In the genomic region with DNA sequence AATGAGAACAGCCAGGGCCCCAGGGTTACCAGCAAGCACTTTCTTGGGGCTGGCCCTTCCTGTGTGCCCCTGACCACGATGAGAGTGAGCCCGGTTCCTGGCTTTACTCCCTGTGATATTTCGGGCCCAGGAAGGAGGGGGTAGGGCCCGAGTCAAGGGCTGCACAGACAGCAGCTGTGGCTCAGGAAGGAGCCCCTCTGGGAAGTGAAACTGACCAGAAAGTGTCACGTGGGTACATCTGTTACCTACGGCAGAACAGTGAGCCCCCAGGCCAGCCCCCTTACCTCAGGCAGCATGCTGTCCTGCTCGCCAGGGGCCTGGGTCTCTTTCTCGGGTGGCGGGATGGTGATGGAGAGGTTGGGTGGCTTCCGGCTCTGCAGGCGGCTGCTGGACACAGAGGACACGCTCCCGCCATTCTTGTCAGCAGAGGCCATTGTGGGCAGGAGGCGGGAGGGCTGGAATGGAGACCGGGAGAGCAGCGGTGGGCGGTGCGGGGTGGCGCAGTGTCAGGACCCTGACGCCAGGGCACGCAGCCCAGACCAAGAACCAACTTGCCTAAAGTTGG, we compare ENCODE assay signal across 8 cellular contexts. TPM values are rescaled to one million over a fixed set of nuclear protein-coding genes. Genes with fewer than 3 reads are reported as not detected.
A peak's percentile ranks its signal among the peaks of the same experiment; 100 is the strongest.
DNase-seq lines count a peak whose midpoint lies in the region; ATAC-seq and TF ChIP-seq lines count a peak whose summit lies in the region.

No MANE protein-coding gene starts in this region.

- DNase-seq in NB4 (ENCODE audit: low read depth) (peak; percentile 42), lower lobe of right lung (no peak), NCI-H187 (lab: John Stamatoyannopoulos, UW) (no peak), BE2C (no peak), uterus (no peak)

- TF ChIP-seq CTCF in GM12873 (IDR thresholded peaks at IDR 0.05; ENCODE audit: insufficient read depth, low read depth, low read length, missing control alignments) (peak; percentile 5), NB4 (IDR thresholded peaks at IDR 0.05; ENCODE audit: low read depth, low read length) (no peak), lower lobe of right lung (IDR thresholded peaks at IDR 0.05) (no peak), BE2C (IDR thresholded peaks at IDR 0.05; ENCODE audit: low read depth, low read length) (no peak), uterus (IDR thresholded peaks at IDR 0.05) (no peak)

- H3K4me1 ChIP-seq in lower lobe of right lung (peaks cover 15% of the 10 kb centered on the region), BE2C (no peaks in the 10 kb centered on the region), uterus (no peaks in the 10 kb centered on the region)

- H3K27me3 ChIP-seq in lower lobe of right lung (ENCODE audit: low read depth) = no peaks in the 10 kb centered on the region
- H3K27me3 ChIP-seq in BE2C = no peaks in the 10 kb centered on the region
- no peaks in the 10 kb centered on the region for H3K27me3 ChIP-seq in uterus

- H3K4me3 ChIP-seq in NB4 (ENCODE audit: low read depth, low read length) = no peak overlapping the region
- no peak overlapping the region for H3K4me3 ChIP-seq in lower lobe of right lung
- no peak overlapping the region for H3K4me3 ChIP-seq in BE2C (ENCODE audit: low read depth, low read length)
- no peak overlapping the region for H3K4me3 ChIP-seq in uterus

- TF ChIP-seq POLR2A in NB4 (IDR thresholded peaks at IDR 0.05; ENCODE audit: extremely low read depth, insufficient read length) (no peak), uterus (IDR thresholded peaks at IDR 0.05) (no peak)

- peak overlapping the region; percentile 11 for H3K27ac ChIP-seq in lower lobe of right lung
- H3K27ac ChIP-seq in uterus = no peak overlapping the region

- H3K9me3 ChIP-seq in lower lobe of right lung (no peaks in the 10 kb centered on the region), BE2C (no peaks in the 10 kb centered on the region), uterus (no peaks in the 10 kb centered on the region)

- H3K36me3 ChIP-seq in lower lobe of right lung (peaks cover 39% of the 10 kb centered on the region), BE2C (no peaks in the 10 kb centered on the region), uterus (no peaks in the 10 kb centered on the region)

- peak; percentile 64 for ATAC-seq in GM21723 (IDR thresholded peaks at IDR 0.05; ENCODE audit: unreplicated experiment)
- ATAC-seq in lower lobe of right lung = peak in 1 of 2 donors; percentile 21
- ATAC-seq in SK-N-SH treated with all-trans-retinoic acid at 6 μM for 48 hours = no peak

- intact Hi-C loops in lower lobe of right lung (cut with DNase I) (no loop called here), uterus (cut with DNase I; ENCODE audit: low total_unique reads) (no loop called here)

TF ChIP-seq in SK-N-SH treated with all-trans-retinoic acid at 6 μM for 48 hours, 23 proteins besides CTCF, POLR2A, EP300 and RAD21 (continues in another document):
- TF ChIP-seq TOX (CRISPR knock-in tag; IDR thresholded peaks at IDR 0.05; ENCODE audit: borderline replicate concordance) = no peak
- TF ChIP-seq ZNF8 (CRISPR knock-in tag; IDR thresholded peaks at IDR 0.05) = no peak
- no peak for TF ChIP-seq BACH2 (CRISPR knock-in tag; IDR thresholded peaks at IDR 0.05; ENCODE audit: borderline replicate concordance)
- TF ChIP-seq TCF4 (CRISPR knock-in tag; IDR thresholded peaks at IDR 0.05; ENCODE audit: borderline replicate concordance) = no peak
- TF ChIP-seq SNAI2 (CRISPR knock-in tag; IDR thresholded peaks at IDR 0.05) = no peak
- no peak for TF ChIP-seq ISL1 (CRISPR knock-in tag; IDR thresholded peaks at IDR 0.05)
- no peak for TF ChIP-seq PATZ1 (CRISPR knock-in tag; IDR thresholded peaks at IDR 0.05; ENCODE audit: borderline replicate concordance)
- TF ChIP-seq ARNTL (CRISPR knock-in tag; IDR thresholded peaks at IDR 0.05; ENCODE audit: borderline replicate concordance, low read depth) = no peak
- TF ChIP-seq ZFP30 (CRISPR knock-in tag; IDR thresholded peaks at IDR 0.05) = no peak
- no peak for TF ChIP-seq ZNF565 (CRISPR knock-in tag; conservative IDR thresholded peaks at IDR 0.05; ENCODE audit: low read depth)
- no peak for TF ChIP-seq TSHZ2 (CRISPR knock-in tag; IDR thresholded peaks at IDR 0.05)
- TF ChIP-seq, protein P1, sequence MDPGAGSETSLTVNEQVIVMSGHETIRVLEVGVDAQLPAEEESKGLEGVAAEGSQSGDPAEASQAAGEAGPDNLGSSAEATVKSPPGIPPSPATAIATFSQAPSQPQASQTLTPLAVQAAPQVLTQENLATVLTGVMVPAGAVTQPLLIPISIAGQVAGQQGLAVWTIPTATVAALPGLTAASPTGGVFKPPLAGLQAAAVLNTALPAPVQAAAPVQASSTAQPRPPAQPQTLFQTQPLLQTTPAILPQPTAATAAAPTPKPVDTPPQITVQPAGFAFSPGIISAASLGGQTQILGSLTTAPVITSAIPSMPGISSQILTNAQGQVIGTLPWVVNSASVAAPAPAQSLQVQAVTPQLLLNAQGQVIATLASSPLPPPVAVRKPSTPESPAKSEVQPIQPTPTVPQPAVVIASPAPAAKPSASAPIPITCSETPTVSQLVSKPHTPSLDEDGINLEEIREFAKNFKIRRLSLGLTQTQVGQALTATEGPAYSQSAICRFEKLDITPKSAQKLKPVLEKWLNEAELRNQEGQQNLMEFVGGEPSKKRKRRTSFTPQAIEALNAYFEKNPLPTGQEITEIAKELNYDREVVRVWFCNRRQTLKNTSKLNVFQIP (CRISPR knock-in tag; IDR thresholded peaks at IDR 0.05; ENCODE audit: borderline replicate concordance, low read depth) = no peak
- TF ChIP-seq ZC3H10 (CRISPR knock-in tag; IDR thresholded peaks at IDR 0.05) = no peak
- no peak for TF ChIP-seq RARB (CRISPR knock-in tag; IDR thresholded peaks at IDR 0.05)
- no peak for TF ChIP-seq OSR1 (CRISPR knock-in tag; IDR thresholded peaks at IDR 0.05)

RNA-seq across cellular contexts. Expression of gene AANAT, which starts 13.8 kb away (rescaled TPM):
- total RNA-seq in lower lobe of right lung (not detected), uterus (not detected)
- 0.49 TPM for polyA plus RNA-seq in BE2C (2012; ENCODE audit: insufficient read depth, insufficient read length, low read depth)

RNA-seq across cellular contexts. Expression of gene RHBDF2, which starts 20.1 kb away (rescaled TPM):
- total RNA-seq in lower lobe of right lung (47.8 TPM), uterus (10 to 100 TPM in 2 of 4 donors, 1 to 10 TPM in 2; 3.8 to 26.1 (median 8.4) TPM)
- 4.0 TPM for polyA plus RNA-seq in BE2C (2012; ENCODE audit: insufficient read depth, insufficient read length, low read depth)

RNA-seq across cellular contexts. Expression of gene UBE2O, which starts 28.2 kb away (rescaled TPM):
- total RNA-seq in lower lobe of right lung (18.2 TPM), uterus (10 to 100 TPM in 2 of 4 donors, 1 to 10 TPM in 2; 5.0 to 31.5 (median 17.9) TPM)
- 117 TPM for polyA plus RNA-seq in BE2C (2012; ENCODE audit: insufficient read depth, insufficient read length, low read depth)

RNA-seq across cellular contexts. Expression of gene CYGB, which starts 56.3 kb away (rescaled TPM):
- total RNA-seq in lower lobe of right lung (30.2 TPM), uterus (10 to 100 TPM in 2 of 4 donors, 1 to 10 TPM in 2; 7.8 to 33.2 (median 19.8) TPM)
- 160 TPM for polyA plus RNA-seq in BE2C (2012; ENCODE audit: insufficient read depth, insufficient read length, low read depth)

RNA-seq across cellular contexts. Expression of gene PRCD, which starts 58.7 kb away (rescaled TPM):
- total RNA-seq in lower lobe of right lung = 8.2 TPM
- 44.2 TPM for polyA plus RNA-seq in BE2C (2012; ENCODE audit: insufficient read depth, insufficient read length, low read depth)
- 10 to 100 TPM in 1 of 4 donors, under 1 TPM in 2, not detected in 1; 0.26 to 13.4 (median 0.69) TPM for total RNA-seq in uterus
